In genomic region chr1:237911911-237912310, GRCh38 we compare ENCODE assay signal across 21 cellular contexts. TPM values are rescaled to one million over a fixed set of nuclear protein-coding genes. Genes with fewer than 3 reads are reported as not detected.
"Had no signal": no experiment of that assay in that cellular context is flagged by ENCODE, and none has a peak within 500 bp of the region (broad histone marks: within the 10 kb centered on the region; RNA-seq: fewer than 3 reads in every experiment).

No MANE protein-coding gene starts in this region.

- ATAC-seq: activated naive CD4-positive, alpha-beta T cell treated with anti-CD3 and anti-CD28 coated beads, Interleukin-2, amount 50 U/mL, for 72 hours; gastrocnemius medialis; stimulated activated naive CD8-positive, alpha-beta T cell treated with anti-CD3 and anti-CD28 coated beads, Interleukin-15, Interleukin-2, amounts not matched to agents 100 U/mL and 50 U/mL, for 24 hours had no signal

- H3K27ac Mint-ChIP-seq: activated naive CD4-positive, alpha-beta T cell treated with anti-CD3 and anti-CD28 coated beads, Interleukin-2, amount 50 U/mL, for 72 hours; activated T-helper 1 cell treated with anti-CD3 and anti-CD28 coated beads, Interleukin-12 subunit alpha, Interleukin-12 subunit beta, Interleukin-2, Interleukin-4 antibody, amounts not matched to agents 30 ng/mL and 10 ng/mL and 1 ng/mL, durations not matched to agents 14 hours and 24 hours and 36 hours; endodermal cell had no signal

- H3K27me3 ChIP-seq: adrenal gland, gastrocnemius medialis, right atrium auricular region, tibial nerve, vagina had no signal

- H3K4me1 Mint-ChIP-seq: endodermal cell had no signal

- H3K9me3 ChIP-seq: adrenal gland, gastrocnemius medialis, vagina had no signal

- H3K4me3 ChIP-seq: adrenal gland, gastrocnemius medialis, left ventricle myocardium inferior, right atrium auricular region, tibial nerve, vagina had no signal

- H3K4me3 Mint-ChIP-seq: activated T-helper 1 cell treated with anti-CD3 and anti-CD28 coated beads, Interleukin-12 subunit alpha, Interleukin-12 subunit beta, Interleukin-2, Interleukin-4 antibody, amounts not matched to agents 30 ng/mL and 10 ng/mL and 1 ng/mL, durations not matched to agents 14 hours and 24 hours and 36 hours; endodermal cell had no signal

- H3K27ac ChIP-seq: adrenal gland, gastrocnemius medialis, left ventricle myocardium inferior, right atrium auricular region, tibial nerve, vagina had no signal

- H3K36me3 ChIP-seq: adrenal gland, gastrocnemius medialis, left ventricle myocardium inferior, right atrium auricular region, tibial nerve, vagina had no signal

- DNase-seq: activated CD4-positive, alpha-beta T cell treated with anti-CD3 and anti-CD28 coated beads, Interleukin-2, amount 50 U/mL, for 48 hours; activated gamma-delta T cell treated with Interleukin-2 at 50 U/mL for 16 hours; adrenal gland; caudate nucleus; endodermal cell; erythroblast; gastrocnemius medialis; head of caudate nucleus; left ventricle myocardium inferior; occipital lobe; stimulated activated naive CD8-positive, alpha-beta T cell treated with anti-CD3 and anti-CD28 coated beads, Interleukin-15, Interleukin-2, amounts not matched to agents 100 U/mL and 50 U/mL, for 24 hours; substantia nigra had no signal

- H3K4me1 ChIP-seq: adrenal gland, gastrocnemius medialis, left ventricle myocardium inferior, right atrium auricular region, tibial nerve, vagina had no signal

RNA-seq across cellular contexts. Expression of gene ZP4, which starts 21.2 kb away (rescaled TPM):
- total RNA-seq: activated naive CD4-positive, alpha-beta T cell treated with anti-CD3 and anti-CD28 coated beads, Interleukin-2, amount 50 U/mL, for 72 hours; activated T-helper 1 cell treated with anti-CD3 and anti-CD28 coated beads, Interleukin-12 subunit alpha, Interleukin-12 subunit beta, Interleukin-2, Interleukin-4 antibody, amounts not matched to agents 30 ng/mL and 10 ng/mL and 1 ng/mL, durations not matched to agents 14 hours and 24 hours and 36 hours; adrenal gland; dermis microvascular lymphatic vessel endothelial cell; endodermal cell; gastrocnemius medialis; kidney epithelial cell; left ventricle myocardium inferior; occipital lobe; posterior vena cava; right atrium auricular region; T-helper 2 cell treated with Interferon-gamma antibody and Interleukin-4, amounts not matched to agents 100 ng/mL and 5 ng/mL, for 36 hours; tibial nerve; vagina had no signal
